16 cellular contexts compared by ENCODE assay signal in the genomic region with DNA sequence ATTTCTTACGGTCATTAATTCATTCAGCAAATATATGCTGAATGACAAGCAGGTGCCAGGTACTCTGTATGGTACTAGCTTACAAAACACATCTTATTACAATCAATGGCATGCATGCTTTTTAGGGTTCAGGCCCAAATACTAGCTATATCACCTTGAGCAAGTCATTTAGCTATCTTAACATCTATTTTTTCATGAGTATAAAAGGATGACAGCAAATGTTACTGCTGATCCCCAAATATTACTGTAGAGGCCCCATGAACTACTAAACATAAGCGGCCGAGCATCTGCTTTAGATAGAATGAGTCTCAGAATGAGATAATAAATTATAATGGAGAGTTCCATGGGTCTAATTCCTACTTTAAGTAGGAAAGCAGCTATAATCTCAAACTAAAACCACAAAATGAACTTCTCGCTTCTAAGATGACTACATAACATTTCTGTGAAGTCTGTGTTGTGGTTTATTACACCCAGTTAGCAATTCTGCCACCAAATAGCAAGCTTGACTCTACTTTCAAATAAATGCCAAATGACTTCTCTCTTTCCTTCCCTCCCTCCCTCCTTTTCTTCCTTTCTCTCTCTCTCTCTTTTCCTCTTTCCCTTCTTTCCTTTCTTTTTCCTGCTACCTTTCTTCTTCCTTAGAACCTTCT.
DNase-seq lines count a peak whose midpoint lies in the region; ATAC-seq lines count a peak whose summit lies in the region.
"Had no signal": no experiment of that assay in that cellular context is flagged by ENCODE, and none has a peak within 500 bp of the region (broad histone marks: within the 10 kb centered on the region; RNA-seq: fewer than 3 reads in every experiment).

No MANE protein-coding gene starts in this region.

- H3K9me3 Mint-ChIP-seq in CD8-positive, alpha-beta memory T cell = no peaks in the 10 kb centered on the region
- H3K9me3 Mint-ChIP-seq in activated CD4-positive, alpha-beta memory T cell treated with anti-CD3 and anti-CD28 coated beads, Interleukin-2, amount 10 ng/mL, durations not matched to agents 7 days and 5 days = no peaks in the 10 kb centered on the region

- POLR2A ChIA-PET in CD8-positive, alpha-beta memory T cell (lab: Charles Lee) = no interaction called here
- POLR2A ChIA-PET in activated CD4-positive, alpha-beta memory T cell treated with anti-CD3 and anti-CD28 coated beads, Interleukin-2, amount 10 ng/mL, durations not matched to agents 7 days and 5 days (lab: Charles Lee) = interaction anchor here (1.0 to 1.7 kb wide), 6 partner anchors 34 to 117 kb away, joined by 3 to 14 read pairs (median 4); no protein-coding TSS in a partner anchor

- H3K27me3 Mint-ChIP-seq in CD8-positive, alpha-beta memory T cell = no peaks in the 10 kb centered on the region
- no peaks in the 10 kb centered on the region for H3K27me3 Mint-ChIP-seq in activated CD4-positive, alpha-beta memory T cell treated with anti-CD3 and anti-CD28 coated beads, Interleukin-2, amount 10 ng/mL, durations not matched to agents 7 days and 5 days

- H3K4me1 ChIP-seq in CD8-positive, alpha-beta memory T cell (ENCODE audit: insufficient read depth, low read length) = peaks cover 23% of the 10 kb centered on the region
- no peaks in the 10 kb centered on the region for H3K4me1 ChIP-seq in effector memory CD4-positive, alpha-beta T cell (ENCODE audit: control insufficient read depth, insufficient read depth, low read length, poor library complexity, severe bottlenecking)
- H3K4me1 ChIP-seq: ascending aorta, Caco-2, right lobe of liver had no signal

- DNase-seq in AG08395 (ENCODE audit: low spot score) = peak; percentile 6
- DNase-seq in CD8-positive, alpha-beta memory T cell = peak in 1 of 5 donors; percentile 37
- DNase-seq in activated CD4-positive, alpha-beta memory T cell treated with anti-CD3 and anti-CD28 coated beads, Interleukin-2, amount 10 ng/mL, durations not matched to agents 7 days and 5 days = no peak
- DNase-seq in effector memory CD4-positive, alpha-beta T cell = no peak
- DNase-seq in NCI-H524 (lab: John Stamatoyannopoulos, UW) = no peak
- DNase-seq in stimulated activated CD4-positive, alpha-beta T cell treated with anti-CD3 and anti-CD28 coated beads, Interleukin-4, amount 100 ng/mL, for 1 hour = no peak
- DNase-seq: Caco-2, head of caudate nucleus, mucosa of descending colon, NCI-H2029 treated with DMSO at 0.1 percent for 48 hours, NCI-H446 treated with DMSO at 0.1 percent for 48 hours, right lobe of liver, SHP77 had no signal

- no peak overlapping the region for H3K4me3 ChIP-seq in CD8-positive, alpha-beta memory T cell (ENCODE audit: low read length)
- H3K4me3 ChIP-seq in effector memory CD4-positive, alpha-beta T cell (ENCODE audit: insufficient read depth, low read depth, low read length, poor library complexity, severe bottlenecking) = peak overlapping the region; percentile 3
- H3K4me3 ChIP-seq: ascending aorta, HAP-1, mucosa of descending colon, right lobe of liver had no signal

- H3K27me3 ChIP-seq in CD8-positive, alpha-beta memory T cell (ENCODE audit: insufficient read depth, low read length, poor library complexity, severe bottlenecking) = no peaks in the 10 kb centered on the region
- no peaks in the 10 kb centered on the region for H3K27me3 ChIP-seq in effector memory CD4-positive, alpha-beta T cell (replicated peaks; ENCODE audit: control insufficient read depth, insufficient read depth, low read length, poor library complexity, severe bottlenecking)
- H3K27me3 ChIP-seq: ascending aorta, right lobe of liver had no signal

- H3K27ac ChIP-seq in CD8-positive, alpha-beta memory T cell (ENCODE audit: low read depth, low read length) = no peak overlapping the region
- H3K27ac ChIP-seq in effector memory CD4-positive, alpha-beta T cell (ENCODE audit: insufficient read depth, low read length, poor library complexity, severe bottlenecking) = no peak overlapping the region
- H3K27ac ChIP-seq: ascending aorta, right lobe of liver had no signal

- H3K9me3 ChIP-seq in CD8-positive, alpha-beta memory T cell (ENCODE audit: low read length) = no peaks in the 10 kb centered on the region
- H3K9me3 ChIP-seq in effector memory CD4-positive, alpha-beta T cell (ENCODE audit: control insufficient read depth, low read length) = no peaks in the 10 kb centered on the region
- H3K9me3 ChIP-seq: ascending aorta, Caco-2, HAP-1, mucosa of descending colon, right lobe of liver had no signal

- ATAC-seq in GM19467 (IDR thresholded peaks at IDR 0.05; ENCODE audit: unreplicated experiment) = no peak
- ATAC-seq: mucosa of descending colon, right lobe of liver had no signal

- CTCF ChIA-PET in CD8-positive, alpha-beta memory T cell (lab: Charles Lee) = no interaction called here
- CTCF ChIA-PET in activated CD4-positive, alpha-beta memory T cell treated with anti-CD3 and anti-CD28 coated beads, Interleukin-2, amount 10 ng/mL, durations not matched to agents 7 days and 5 days (lab: Charles Lee) = interaction anchor here (0.6 to 1.3 kb wide), 7 partner anchors 17 to 1224 kb away, joined by 3 to 4 read pairs (median 3); no protein-coding TSS in a partner anchor

- no peaks in the 10 kb centered on the region for H3K36me3 ChIP-seq in CD8-positive, alpha-beta memory T cell (ENCODE audit: insufficient read depth, low read length)
- no peaks in the 10 kb centered on the region for H3K36me3 ChIP-seq in effector memory CD4-positive, alpha-beta T cell (ENCODE audit: control insufficient read depth, insufficient read depth, low read length)
- H3K36me3 ChIP-seq: ascending aorta, HAP-1, right lobe of liver had no signal

- H3K36me3 Mint-ChIP-seq in CD8-positive, alpha-beta memory T cell = peaks cover 0 to 7% (median 0%) of the 10 kb centered on the region in 3 donors
- peaks cover 4% of the 10 kb centered on the region for H3K36me3 Mint-ChIP-seq in activated CD4-positive, alpha-beta memory T cell treated with anti-CD3 and anti-CD28 coated beads, Interleukin-2, amount 10 ng/mL, durations not matched to agents 7 days and 5 days (ENCODE audit: low read depth)

- peaks cover 22 to 47% (median 24%) of the 10 kb centered on the region in 3 donors for H3K4me1 Mint-ChIP-seq in CD8-positive, alpha-beta memory T cell
- H3K4me1 Mint-ChIP-seq in activated CD4-positive, alpha-beta memory T cell treated with anti-CD3 and anti-CD28 coated beads, Interleukin-2, amount 10 ng/mL, durations not matched to agents 7 days and 5 days = peaks cover 25% of the 10 kb centered on the region

- peak overlapping the region in 5 of 7 donors; percentile 43 to 68 (median 60) for H3K4me3 Mint-ChIP-seq in CD8-positive, alpha-beta memory T cell
- peak overlapping the region; percentile 55 for H3K4me3 Mint-ChIP-seq in activated CD4-positive, alpha-beta memory T cell treated with anti-CD3 and anti-CD28 coated beads, Interleukin-2, amount 10 ng/mL, durations not matched to agents 7 days and 5 days

- H3K27ac Mint-ChIP-seq in CD8-positive, alpha-beta memory T cell = peak overlapping the region in 7 of 8 donors; percentile 1 to 87 (median 79)
- peak overlapping the region; percentile 79 for H3K27ac Mint-ChIP-seq in activated CD4-positive, alpha-beta memory T cell treated with anti-CD3 and anti-CD28 coated beads, Interleukin-2, amount 10 ng/mL, durations not matched to agents 7 days and 5 days
